In genomic region chr17:56290486-56291118, GRCh38 we compare ENCODE assay signal across 1 cellular context.
TF ChIP-seq lines count a peak whose summit lies in the region.

No MANE protein-coding gene starts in this region.

TF ChIP-seq in HepG2, 621 proteins besides CTCF, POLR2A, EP300 and RAD21 (continued from another document):
- no peak for TF ChIP-seq ATF3 (CRISPR knock-in tag; IDR thresholded peaks at IDR 0.05)
- TF ChIP-seq CCAR2 (optimal IDR thresholded peaks at IDR 0.05; ENCODE audit: low read depth, low read length), result no peak
- TF ChIP-seq POGK (CRISPR knock-in tag; conservative IDR thresholded peaks at IDR 0.05), result no peak
- TF ChIP-seq SMAD9 (CRISPR knock-in tag; IDR thresholded peaks at IDR 0.05), result no peak
- TF ChIP-seq DZIP1 (CRISPR knock-in tag; IDR thresholded peaks at IDR 0.05), result no peak
- TF ChIP-seq MEIS1 (CRISPR knock-in tag; IDR thresholded peaks at IDR 0.05; ENCODE audit: borderline replicate concordance), result no peak
- TF ChIP-seq HOXA9 (CRISPR knock-in tag; IDR thresholded peaks at IDR 0.05; ENCODE audit: borderline replicate concordance), result no peak
- no peak for TF ChIP-seq DPF2 (CRISPR knock-in tag; IDR thresholded peaks at IDR 0.05; ENCODE audit: borderline replicate concordance, low read depth)
- no peak for TF ChIP-seq MIER2 (CRISPR knock-in tag; IDR thresholded peaks at IDR 0.05)
- TF ChIP-seq SIN3A (IDR thresholded peaks at IDR 0.05; ENCODE audit: borderline replicate concordance, low read depth, low read length), result no peak
- TF ChIP-seq MAFG (CRISPR knock-in tag; IDR thresholded peaks at IDR 0.05), result no peak
- no peak for TF ChIP-seq NCOA2 (CRISPR knock-in tag; IDR thresholded peaks at IDR 0.05)
